ENCODE assay signal across 18 cellular contexts in the genomic region with DNA sequence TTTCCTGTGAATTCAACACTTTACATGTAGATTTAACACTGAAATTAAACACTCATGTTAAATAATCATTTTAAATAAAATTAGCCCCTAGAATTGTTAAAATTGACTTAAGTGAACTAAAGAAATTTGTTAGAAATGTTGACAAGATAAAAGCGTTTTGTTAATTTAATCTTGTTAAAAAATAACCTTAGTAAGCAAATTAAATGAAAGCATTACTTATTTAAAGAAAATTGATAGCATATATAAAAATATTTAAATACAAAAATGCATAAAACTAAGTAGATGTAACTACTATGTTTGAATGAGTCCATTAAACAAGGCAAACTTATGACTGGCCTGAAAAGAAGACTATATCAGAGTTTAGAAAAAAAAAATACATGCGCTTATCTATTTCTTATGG.
DNase-seq lines count a peak whose midpoint lies in the region; ATAC-seq, FAIRE-seq and TF ChIP-seq lines count a peak whose summit lies in the region.
"Had no signal": no experiment of that assay in that cellular context is flagged by ENCODE, and none has a peak within 500 bp of the region (broad histone marks: within the 10 kb centered on the region; RNA-seq: fewer than 3 reads in every experiment).

No MANE protein-coding gene starts in this region.

- no TSS peak for BruUV-seq in IMR-90 (replicated peaks; lab: Mats Ljungman, UMichigan)
- BruUV-seq in K562 (replicated peaks; lab: Mats Ljungman, UMichigan) = no TSS peak

- no peak overlapping the region for H4K8ac ChIP-seq in IMR-90 (ENCODE audit: low read depth in 2 of 2, low read length in 2 of 2)
- no peak overlapping the region for H4K8ac ChIP-seq in mesendoderm (ENCODE audit: low read depth, low read length)

- H3K4me3 ChIP-seq in IMR-90 (ENCODE audit: insufficient read depth, low read depth, low read length) (no peak overlapping the region), K562 (no peak overlapping the region), mesendoderm (ENCODE audit: low read length) (no peak overlapping the region), brain microvascular endothelial cell (ENCODE audit: low read depth, low read length) (no peak overlapping the region)

- H4K20me1 ChIP-seq in IMR-90 (ENCODE audit: insufficient read depth, low read length) (no peaks in the 10 kb centered on the region), K562 (replicated peaks; ENCODE audit: control insufficient read depth, insufficient read depth, low read length) (no peaks in the 10 kb centered on the region)

- no peaks in the 10 kb centered on the region for H3K4me1 ChIP-seq in IMR-90 (ENCODE audit: control insufficient read depth, insufficient read depth, low read length)
- no peaks in the 10 kb centered on the region; a peak in 2 of 5 replicates for H3K4me1 ChIP-seq in K562 (replicated peaks in 1 of 2; ENCODE audit: control insufficient read depth in 2 of 2, insufficient read depth in 2 of 2, low read length in 2 of 2)
- H3K4me1 ChIP-seq in mesendoderm (ENCODE audit: control insufficient read depth, low read depth, low read length) = peaks cover 2% of the 10 kb centered on the region

- H2AFZ ChIP-seq in IMR-90 (replicated peaks; ENCODE audit: low read length, poor library complexity) (no peak overlapping the region), K562 (ENCODE audit: low read depth, low read length) (no peak overlapping the region)

- H2BK5ac ChIP-seq in IMR-90 (ENCODE audit: low read depth, low read length, poor library complexity, severe bottlenecking) (no peak overlapping the region), mesendoderm (ENCODE audit: low read length) (no peak overlapping the region)

- no peak overlapping the region for H3K56ac ChIP-seq in IMR-90 (ENCODE audit: extremely low read depth, insufficient read depth, low read length)
- H3K56ac ChIP-seq in mesendoderm (ENCODE audit: low read length) = peak overlapping the region; percentile 56

- H3K36me3 ChIP-seq in IMR-90 (ENCODE audit: control insufficient read depth, insufficient read depth, low read length) = no peaks in the 10 kb centered on the region
- H3K36me3 ChIP-seq in K562 (ENCODE audit: control insufficient read depth, insufficient read depth, low read length) = no peaks in the 10 kb centered on the region
- H3K36me3 ChIP-seq in mesendoderm (ENCODE audit: control insufficient read depth, insufficient read depth, low read length) = no peaks in the 10 kb centered on the region
- H3K36me3 ChIP-seq in brain microvascular endothelial cell (replicated peaks) = no peaks in the 10 kb centered on the region

- TF ChIP-seq CTCF in IMR-90 (conservative IDR thresholded peaks at IDR 0.05; ENCODE audit: low read depth, low read length) = no peak
- no peak for TF ChIP-seq CTCF in K562 (IDR thresholded peaks at IDR 0.05 in 2 of 3, conservative IDR thresholded peaks at IDR 0.05 in 1 of 3; ENCODE audit: insufficient read depth in 2 of 3, low read depth in 1 of 3, low read length in 3 of 3)
- TF ChIP-seq CTCF in brain microvascular endothelial cell (IDR thresholded peaks at IDR 0.05; ENCODE audit: low read depth, low read length, missing control alignments) = no peak

- H3K14ac ChIP-seq in IMR-90 (replicated peaks; ENCODE audit: low read depth, low read length) = no peak overlapping the region

- intact Hi-C loops in IMR-90 (cut with micrococcal nuclease) (no loop called here), K562 (cut with micrococcal nuclease) (no loop called here)

- H2BK120ac ChIP-seq in IMR-90 (ENCODE audit: low read depth, low read length) = no peak overlapping the region
- no peak overlapping the region for H2BK120ac ChIP-seq in mesendoderm (ENCODE audit: low read depth, low read length)

- H3K79me1 ChIP-seq in IMR-90 (ENCODE audit: low read depth in 1 of 2, low read length in 2 of 2) = no peaks in the 10 kb centered on the region
- H3K79me1 ChIP-seq in mesendoderm (ENCODE audit: low read length) = no peaks in the 10 kb centered on the region

- no peak for DNase-seq in IMR-90
- no peak for DNase-seq in K562 (ENCODE audit: extremely low read depth in 1 of 4, low spot score in 3 of 4)
- DNase-seq in mesendoderm = no peak
- DNase-seq in iPS-NIHi7 (ENCODE audit: extremely low spot score) = no peak
- no peak for DNase-seq in NCI-H2029 (lab: John Stamatoyannopoulos, UW)
- no peak for DNase-seq in cerebellum (ENCODE audit: low spot score)
- no peak for DNase-seq in brain microvascular endothelial cell
- DNase-seq: C1 segment of cervical spinal cord; Calu3; CD4-positive, alpha-beta memory T cell; COR-L47; DMS53; DMS79 treated with DMSO at 0.1 percent for 48 hours; GOT3; H7; HCEC 1CT had no signal

- H3K18ac ChIP-seq in IMR-90 (ENCODE audit: low read depth, low read length) (no peak overlapping the region), mesendoderm (ENCODE audit: low read length) (no peak overlapping the region)

- no peak overlapping the region for H4K5ac ChIP-seq in IMR-90 (ENCODE audit: low read depth, low read length)
- no peak overlapping the region for H4K5ac ChIP-seq in mesendoderm (ENCODE audit: low read length)

- H3K27ac ChIP-seq in IMR-90 (ENCODE audit: insufficient read depth, low read length) = no peak overlapping the region
- no peak overlapping the region for H3K27ac ChIP-seq in K562 (ENCODE audit: extremely low read depth, low read depth, low read length)
- no peak overlapping the region for H3K27ac ChIP-seq in mesendoderm (ENCODE audit: low read depth, low read length)
- no peak overlapping the region for H3K27ac ChIP-seq in brain microvascular endothelial cell

- no peak overlapping the region for H3K23ac ChIP-seq in IMR-90 (ENCODE audit: low read depth, low read length)
- H3K23ac ChIP-seq in mesendoderm (ENCODE audit: low read length) = no peak overlapping the region

- H3K27me3 ChIP-seq in IMR-90 (ENCODE audit: control insufficient read depth, insufficient read depth, low read length) = no peaks in the 10 kb centered on the region
- no peaks in the 10 kb centered on the region for H3K27me3 ChIP-seq in K562 (ENCODE audit: control insufficient read depth in 2 of 2, insufficient read depth in 2 of 2, low read length in 2 of 2)
- no peaks in the 10 kb centered on the region for H3K27me3 ChIP-seq in mesendoderm (ENCODE audit: insufficient read depth, low read length, poor library complexity)
- H3K27me3 ChIP-seq in brain microvascular endothelial cell (replicated peaks) = no peaks in the 10 kb centered on the region

- H3K9me3 ChIP-seq in IMR-90 (ENCODE audit: control insufficient read depth, insufficient read depth, low read length) (no peaks in the 10 kb centered on the region), K562 (replicated peaks; ENCODE audit: control insufficient read depth, insufficient read depth, low read depth, low read length) (no peaks in the 10 kb centered on the region)

- no CpG with 5 or more reads among the region's 2 CpGs for WGBS in IMR-90 (ENCODE audit: extremely low coverage in 2 of 2, insufficient read length in 1 of 2), 2 experiments
- WGBS in K562 (ENCODE audit: insufficient coverage, low coverage, missing lambda C conversion rate) = 54% methylated on average over 2 of the region's 2 CpGs
- WGBS in mesendoderm (ENCODE audit: extremely low coverage, insufficient coverage, low lambda C conversion rate) = no CpG with 5 or more reads among the region's 2 CpGs

- H4K91ac ChIP-seq in IMR-90 (ENCODE audit: insufficient read depth, low read depth, low read length) = no peak overlapping the region

- H3K9ac ChIP-seq in IMR-90 (ENCODE audit: low read depth, low read length) (no peak overlapping the region), K562 (ENCODE audit: insufficient read depth in 1 of 2, low read depth in 2 of 2, low read length in 2 of 2) (no peak overlapping the region), mesendoderm (ENCODE audit: low read length) (no peak overlapping the region)

- TF ChIP-seq EP300 in K562 (IDR thresholded peaks at IDR 0.05; ENCODE audit: low read length) = no peak

- CTCF ChIA-PET in IMR-90 (lab: Yijun Ruan, JAX) = no interaction called here
- CTCF ChIA-PET in K562 (lab: Yijun Ruan, JAX; ENCODE audit: low intra/inter-chr PET ratio) = no interaction called here

- H2BK15ac ChIP-seq in IMR-90 (ENCODE audit: low read depth, low read length) (no peak overlapping the region), mesendoderm (replicated peaks; ENCODE audit: low read depth) (no peak overlapping the region)

- no peak overlapping the region for H3K4me2 ChIP-seq in IMR-90 (ENCODE audit: low read depth, low read length)
- H3K4me2 ChIP-seq in K562 (ENCODE audit: insufficient read depth, low read length) = no peak overlapping the region
- H3K4me2 ChIP-seq in mesendoderm (ENCODE audit: low read length) = no peak overlapping the region

- TF ChIP-seq RAD21 in IMR-90 (IDR thresholded peaks at IDR 0.05; ENCODE audit: low read length) (no peak), K562 (CRISPR knock-in tag; conservative IDR thresholded peaks at IDR 0.05 in 1 of 2, IDR thresholded peaks at IDR 0.05 in 1 of 2) (no peak)

- ATAC-seq in IMR-90 (ENCODE audit: low read depth) (no peak), K562 (no peak)

- H3K79me2 ChIP-seq in K562 (ENCODE audit: control insufficient read depth, insufficient read depth, low read length) (no peaks in the 10 kb centered on the region), mesendoderm (ENCODE audit: control insufficient read depth, insufficient read depth, low read length) (no peaks in the 10 kb centered on the region)

- no peak overlapping the region for H3K4ac ChIP-seq in IMR-90 (ENCODE audit: low read depth, low read length)
- no peak overlapping the region for H3K4ac ChIP-seq in mesendoderm (ENCODE audit: low read depth, low read length)

- H2BK20ac ChIP-seq in IMR-90 (ENCODE audit: low read depth, low read length) = no peak overlapping the region

- dilution Hi-C loops in IMR-90 (cut with HindIII; ENCODE audit: low sequenced_read_pairs, unreplicated experiment) = no loop called here

- in situ Hi-C loops in IMR-90 (cut with MboI; ENCODE audit: low sequenced_read_pairs) = no loop called here
- in situ Hi-C loops in K562 (cut with MboI) = no loop called here
- in situ Hi-C loops in brain microvascular endothelial cell (cut with HindIII; ENCODE audit: low pct_ligation_motif_present, low sequenced_read_pairs) = no loop called here

- H2AK5ac ChIP-seq in IMR-90 (ENCODE audit: low read depth, low read length) = no peak overlapping the region
- no peak overlapping the region for H2AK5ac ChIP-seq in mesendoderm (ENCODE audit: low read length)

- no peaks in the 10 kb centered on the region for H3K9me1 ChIP-seq in IMR-90 (ENCODE audit: insufficient read depth, low read length)
- H3K9me1 ChIP-seq in K562 (ENCODE audit: control insufficient read depth, insufficient read depth, low read length) = no peaks in the 10 kb centered on the region

- FAIRE-seq in K562 (lab: Jason Lieb, UNC) = no peak
- FAIRE-seq in endometrium (lab: Jason Lieb, UNC) = peak; percentile 31
- FAIRE-seq: GM12892 had no signal

- POLR2A ChIA-PET in IMR-90 (lab: Charles Lee; ENCODE audit: unreplicated experiment) (no interaction called here), K562 (lab: Yijun Ruan, JAX) (no interaction called here)

- no peak for TF ChIP-seq POLR2A in IMR-90 (IDR thresholded peaks at IDR 0.05; ENCODE audit: low read depth, low read length)
- TF ChIP-seq POLR2A in K562 (conservative IDR thresholded peaks at IDR 0.05) = no peak

- H2AK9ac ChIP-seq in IMR-90 (replicated peaks; ENCODE audit: low read depth, low read length, poor library complexity) = no peak overlapping the region

TF ChIP-seq in IMR-90, 13 proteins besides CTCF, POLR2A, EP300 and RAD21 (continues in another document):
- TF ChIP-seq RCOR1 (IDR thresholded peaks at IDR 0.05; ENCODE audit: insufficient replicate concordance, low read length) = no peak
